In genomic region chr20:47361268-47361665, GRCh38 we compare ENCODE assay signal across 11 cellular contexts. TPM values are rescaled to one million over a fixed set of nuclear protein-coding genes. Genes with fewer than 3 reads are reported as not detected.
A peak's percentile ranks its signal among the peaks of the same experiment; 100 is the strongest.
DNase-seq lines count a peak whose midpoint lies in the region; ATAC-seq, FAIRE-seq and TF ChIP-seq lines count a peak whose summit lies in the region.
"Had no signal": no experiment of that assay in that cellular context is flagged by ENCODE, and none has a peak within 500 bp of the region (broad histone marks: within the 10 kb centered on the region; RNA-seq: fewer than 3 reads in every experiment).

No MANE protein-coding gene starts in this region.

- BruUV-seq in A673 (replicated peaks; lab: Mats Ljungman, UMichigan), result no TSS peak

- H3K27ac ChIP-seq in HL-60 (replicated peaks) (peak overlapping the region; percentile 100), astrocyte (ENCODE audit: low read depth, low read length) (peak overlapping the region; percentile 95), right lobe of liver (peak overlapping the region; percentile 93 to 98 (median 98)), stomach smooth muscle (ENCODE audit: low read length) (peak overlapping the region; percentile 99), A673 (ENCODE audit: low read depth, low read length, poor library complexity, severe bottlenecking) (no peak overlapping the region)

- POLR2A ChIA-PET in HEK293T (lab: Yijun Ruan, JAX) (interaction anchor here (0.8 to 1.2 kb wide), 2 partner anchors 30 to 31 kb away, joined by 3 to 4 read pairs; no protein-coding TSS in a partner anchor), A673 (lab: Charles Lee; ENCODE audit: low non-redundant PET) (no interaction called here)

- intact Hi-C loops in right lobe of liver (cut with DNase I) (no loop called here), A673 (cut with micrococcal nuclease; ENCODE audit: unreplicated experiment) (no loop called here)

- peaks cover 3% of the 10 kb centered on the region for H3K79me2 ChIP-seq in astrocyte (ENCODE audit: insufficient read depth, low read length)

- H3K9me3 Mint-ChIP-seq in astrocyte (ENCODE audit: unreplicated experiment), result no peaks in the 10 kb centered on the region
- H3K9me3 Mint-ChIP-seq: activated T-helper 2 cell treated with anti-CD3 and anti-CD28 coated beads, Interferon-gamma antibody, Interleukin-2, Interleukin-4, amounts not matched to agents 10 μg/mL and 5 μg/mL and 100 μg/mL, durations not matched to agents 14 hours and 24 hours and 36 hours had no signal

- H3K4me3 ChIP-seq in HL-60 (replicated peaks; ENCODE audit: insufficient read depth, low read length) (no peak overlapping the region), astrocyte (ENCODE audit: insufficient read depth, low read depth, low read length) (no peak overlapping the region), right lobe of liver (no peak overlapping the region), stomach smooth muscle (ENCODE audit: low read length in 2 of 2) (peak overlapping the region; percentile 16 to 22), A673 (ENCODE audit: low read depth, low read length, poor library complexity, severe bottlenecking) (no peak overlapping the region)

- TF ChIP-seq POLR2A in right lobe of liver (IDR thresholded peaks at IDR 0.05), result no peak

- peak overlapping the region; percentile 43 for H3K4me3 Mint-ChIP-seq in astrocyte (ENCODE audit: unreplicated experiment)

- 75% methylated on average over 2 of the region's 6 CpGs for WGBS in right lobe of liver (ENCODE audit: insufficient coverage, low coverage, low lambda C conversion rate, missing lambda C conversion rate)

- H3K27me3 Mint-ChIP-seq in astrocyte (ENCODE audit: low read depth, unreplicated experiment), result no peaks in the 10 kb centered on the region

- no peaks in the 10 kb centered on the region for H3K36me3 Mint-ChIP-seq in astrocyte (ENCODE audit: low read depth, unreplicated experiment)

- H3K27me3 ChIP-seq in HL-60 (ENCODE audit: insufficient read depth, poor library complexity, severe bottlenecking) (no peaks in the 10 kb centered on the region), astrocyte (ENCODE audit: insufficient read depth, low read length) (no peaks in the 10 kb centered on the region), right lobe of liver (no peaks in the 10 kb centered on the region), stomach smooth muscle (ENCODE audit: control insufficient read depth in 1 of 2, insufficient read depth in 2 of 2, low read length in 2 of 2) (no peaks in the 10 kb centered on the region), A673 (replicated peaks; ENCODE audit: insufficient read depth, low read depth, low read length, poor library complexity) (no peaks in the 10 kb centered on the region)

- H3K36me3 ChIP-seq in astrocyte (ENCODE audit: insufficient read depth, low read length), result no peaks in the 10 kb centered on the region
- H3K36me3 ChIP-seq in right lobe of liver, result no peaks in the 10 kb centered on the region
- no peaks in the 10 kb centered on the region for H3K36me3 ChIP-seq in stomach smooth muscle (ENCODE audit: control insufficient read depth in 2 of 2, insufficient read depth in 2 of 2, low read length in 2 of 2)
- H3K36me3 ChIP-seq in A673 (ENCODE audit: insufficient read depth, low read length, poor library complexity, severe bottlenecking), result no peaks in the 10 kb centered on the region

- peaks cover 54% of the 10 kb centered on the region for H3K4me1 Mint-ChIP-seq in astrocyte (ENCODE audit: low read depth, unreplicated experiment)

- DNase-seq in HL-60 (ENCODE audit: low read depth in 1 of 2, low spot score in 1 of 2) (no peak), astrocyte (ENCODE audit: low read depth) (no peak), right lobe of liver (peak in 1 of 3 donors; percentile 21), NCI-H1436 treated with DMSO at 0.1 percent for 48 hours (lab: John Stamatoyannopoulos, UW) (no peak), HEK293T (ENCODE audit: extremely low spot score) (no peak), A673 (ENCODE audit: low spot score) (no peak)
- DNase-seq: stimulated activated CD4-positive, alpha-beta T cell treated with anti-CD3 and anti-CD28 coated beads, Interleukin-2, amount 100 ng/mL, for 48 hours had no signal

- ATAC-seq in right lobe of liver, result no peak
- no peak for ATAC-seq in GM21723 (IDR thresholded peaks at IDR 0.05; ENCODE audit: unreplicated experiment)

- FAIRE-seq in astrocyte (lab: Jason Lieb, UNC), result no peak
- FAIRE-seq: RCC 7860 had no signal

- peak overlapping the region; percentile 71 for H3K4me2 ChIP-seq in astrocyte (ENCODE audit: low read length)

- H3K9ac ChIP-seq in astrocyte (ENCODE audit: low read length) (peak overlapping the region; percentile 86), stomach smooth muscle (ENCODE audit: low read length in 2 of 2) (peak overlapping the region; percentile 70 to 84)

- H3K9me3 ChIP-seq in astrocyte (ENCODE audit: insufficient read depth, low read depth, low read length) (no peaks in the 10 kb centered on the region), right lobe of liver (no peaks in the 10 kb centered on the region), stomach smooth muscle (ENCODE audit: control insufficient read depth in 2 of 2, low read length in 2 of 2) (no peaks in the 10 kb centered on the region), A673 (ENCODE audit: low read depth, low read length, poor library complexity, severe bottlenecking) (no peaks in the 10 kb centered on the region)

- H2AFZ ChIP-seq in astrocyte (ENCODE audit: low read depth, low read length), result peak overlapping the region; percentile 63

- H3K4me1 ChIP-seq in astrocyte (ENCODE audit: insufficient read depth, low read length) (peaks cover 52% of the 10 kb centered on the region), right lobe of liver (peaks cover 0 to 53% (median 41%) of the 10 kb centered on the region in 4 donors), stomach smooth muscle (ENCODE audit: control insufficient read depth, insufficient read depth, low read length) (peaks cover 53% of the 10 kb centered on the region), A673 (ENCODE audit: insufficient read depth, low read length, poor library complexity, severe bottlenecking) (peaks cover 45% of the 10 kb centered on the region)

- no peaks in the 10 kb centered on the region for H4K20me1 ChIP-seq in astrocyte (ENCODE audit: insufficient read depth, low read length)

- CTCF ChIA-PET in HEK293T (lab: Yijun Ruan, JAX) (no interaction called here), A673 (lab: Charles Lee) (interaction anchor here (1.2 kb wide), 1 partner anchor 22 kb away, joined by 6 read pairs; no protein-coding TSS in a partner anchor)

- TF ChIP-seq CTCF in HL-60 (IDR thresholded peaks at IDR 0.05; ENCODE audit: insufficient read depth, low read length) (no peak), astrocyte (IDR thresholded peaks at IDR 0.05; ENCODE audit: insufficient read depth, low read depth, low read length) (no peak), right lobe of liver (IDR thresholded peaks at IDR 0.05) (no peak), A673 (conservative IDR thresholded peaks at IDR 0.05; ENCODE audit: low read depth, low read length) (no peak)

- H3K27ac Mint-ChIP-seq in astrocyte (ENCODE audit: unreplicated experiment), result peak overlapping the region; percentile 99
- H3K27ac Mint-ChIP-seq: activated T-helper 2 cell treated with anti-CD3 and anti-CD28 coated beads, Interferon-gamma antibody, Interleukin-2, Interleukin-4, amounts not matched to agents 10 μg/mL and 5 μg/mL and 100 μg/mL, durations not matched to agents 14 hours and 24 hours and 36 hours had no signal

TF ChIP-seq in HEK293T, 16 proteins besides CTCF, POLR2A, EP300 and RAD21:
- TF ChIP-seq FOXK2 (IDR thresholded peaks at IDR 0.05) (no peak), HDGF (IDR thresholded peaks at IDR 0.05; ENCODE audit: borderline replicate concordance) (no peak), NFRKB (IDR thresholded peaks at IDR 0.05) (no peak)

RNA-seq across cellular contexts. Expression of gene ZMYND8, which starts 4.8 kb away (rescaled TPM):
- total RNA-seq in astrocyte, result 43.9 and 45.8 TPM in 2 replicates
- total RNA-seq in right lobe of liver, result 10 to 100 TPM in 5 of 6 experiments, 1 to 10 TPM in 1; 7.8 to 25.7 (median 13.8) TPM
- total RNA-seq in A673 (2021), result 31.3 and 35.2 TPM in 2 replicates

Comparison
In these comparisons a context has a peak if more than half of its experiments do, and no peak if none do; other contexts are left out.
1. H3K4me3 ChIP-seq: peak in stomach smooth muscle (2 of 2); none in HL-60 (single experiment), astrocyte (single experiment), right lobe of liver (0 of 3) and A673 (single experiment).